Comparison of ENCODE assay signal across 8 cellular contexts in genomic region chr14:102949062-102949800, GRCh38. TPM values are rescaled to one million over a fixed set of nuclear protein-coding genes. Genes with fewer than 3 reads are reported as not detected.
DNase-seq lines count a peak whose midpoint lies in the region; ATAC-seq lines count a peak whose summit lies in the region.

No MANE protein-coding gene starts in this region.

- H3K36me3 Mint-ChIP-seq in T-helper 2 cell treated with Interferon-gamma antibody and Interleukin-4, amounts not matched to agents 5 μg/mL and 100 μg/mL, for 36 hours (ENCODE audit: low read depth) = no peaks in the 10 kb centered on the region

- H3K4me3 Mint-ChIP-seq in T-helper 2 cell treated with Interferon-gamma antibody and Interleukin-4, amounts not matched to agents 5 μg/mL and 100 μg/mL, for 36 hours = peak overlapping the region; percentile 32

- peak overlapping the region; percentile 74 for H3K27ac Mint-ChIP-seq in T-helper 2 cell treated with Interferon-gamma antibody and Interleukin-4, amounts not matched to agents 5 μg/mL and 100 μg/mL, for 36 hours

- no peaks in the 10 kb centered on the region for H3K9me3 Mint-ChIP-seq in T-helper 2 cell treated with Interferon-gamma antibody and Interleukin-4, amounts not matched to agents 5 μg/mL and 100 μg/mL, for 36 hours

- H3K4me1 Mint-ChIP-seq in T-helper 2 cell treated with Interferon-gamma antibody and Interleukin-4, amounts not matched to agents 5 μg/mL and 100 μg/mL, for 36 hours (ENCODE audit: low read depth) = peaks cover 13% of the 10 kb centered on the region

- peak; percentile 46 for ATAC-seq in HG02588 (IDR thresholded peaks at IDR 0.05; ENCODE audit: unreplicated experiment)
- ATAC-seq in GM18867 (IDR thresholded peaks at IDR 0.05; ENCODE audit: unreplicated experiment) = no peak

- DNase-seq in Caki2 (ENCODE audit: low read depth) (peak; percentile 11), islet precursor cell (peak; percentile 56), NCI-H1436 (lab: John Stamatoyannopoulos, UW) (no peak), retina (no peak), G401 (ENCODE audit: low spot score) (no peak)
- peak; percentile 19 for DNase-seq in T-helper 2 cell treated with Interferon-gamma antibody and Interleukin-4, amounts not matched to agents 5 μg/mL and 100 μg/mL, for 36 hours (ENCODE audit: low spot score)

- in situ Hi-C loops in Caki2 (cut with HindIII; ENCODE audit: low pct_unique_long_range_greater_than_20kb, low sequenced_read_pairs) (no loop called here), G401 (cut with HindIII; ENCODE audit: low sequenced_read_pairs) (no loop called here)

- no peaks in the 10 kb centered on the region for H3K27me3 Mint-ChIP-seq in T-helper 2 cell treated with Interferon-gamma antibody and Interleukin-4, amounts not matched to agents 5 μg/mL and 100 μg/mL, for 36 hours (ENCODE audit: low read depth)

RNA-seq across cellular contexts. Expression of gene AMN, which starts 26.8 kb away (rescaled TPM):
- total RNA-seq in Caki2 (2014; rRNA removed; shearing (Covaris generic); ENCODE audit: low replicate concordance) = 0.41 and 1.5 TPM in 2 replicates
- not detected in 2 replicates for total RNA-seq in G401 (2014; rRNA removed; shearing (Covaris generic))

Comparison
In these comparisons a context has a peak if more than half of its experiments do, and no peak if none do; other contexts are left out.
1. DNase-seq: peak in Caki2 (single experiment), T-helper 2 cell treated with Interferon-gamma antibody and Interleukin-4, amounts not matched to agents 5 μg/mL and 100 μg/mL, for 36 hours (single experiment) and islet precursor cell (single experiment); none in NCI-H1436 (single experiment), retina (single experiment) and G401 (single experiment).